In the genomic region with DNA sequence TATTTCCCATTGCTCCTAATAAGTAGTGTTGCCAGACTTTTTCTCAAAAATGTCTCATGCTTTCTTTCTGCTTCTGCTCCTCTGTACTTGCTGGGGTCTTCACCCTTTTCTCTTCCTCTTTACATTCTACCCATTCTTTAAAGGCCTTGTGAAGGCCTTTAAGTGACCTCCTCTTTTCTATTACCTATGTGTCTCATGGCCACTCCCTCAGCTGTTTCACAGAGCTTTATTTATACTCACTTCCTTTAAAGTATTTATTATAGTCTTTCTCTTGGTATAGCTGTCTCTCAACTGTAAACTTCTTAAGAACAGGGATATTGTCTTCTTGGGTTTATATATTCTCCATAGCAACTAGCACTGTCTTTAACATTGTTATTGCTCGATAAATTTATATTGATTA, we compare ENCODE assay signal across 8 cellular contexts. TPM values are rescaled to one million over a fixed set of nuclear protein-coding genes. Genes with fewer than 3 reads are reported as not detected.
A peak's percentile ranks its signal among the peaks of the same experiment; 100 is the strongest.
DNase-seq lines count a peak whose midpoint lies in the region; ATAC-seq and TF ChIP-seq lines count a peak whose summit lies in the region.

No MANE protein-coding gene starts in this region.

- intact Hi-C loops in esophagus squamous epithelium (cut with DNase I): no loop called here

- H3K27ac ChIP-seq in RWPE2 (ENCODE audit: poor library complexity, severe bottlenecking): peak overlapping the region; percentile 27
- H3K27ac ChIP-seq in esophagus squamous epithelium: peak overlapping the region in 3 of 4 donors; percentile 66 to 92 (median 87)

- ATAC-seq in RWPE2 (ENCODE audit: low read depth) (no peak), HG02840 (IDR thresholded peaks at IDR 0.05; ENCODE audit: low FRiP score, unreplicated experiment) (no peak)

- TF ChIP-seq CTCF in RWPE2 (IDR thresholded peaks at IDR 0.05; ENCODE audit: poor library complexity, severe bottlenecking) (no peak), esophagus squamous epithelium (IDR thresholded peaks at IDR 0.05) (no peak), retinal pigment epithelial cell (conservative IDR thresholded peaks at IDR 0.05; ENCODE audit: low read depth, low read length) (no peak)

- no peak for DNase-seq in H7
- DNase-seq in RWPE2 (ENCODE audit: low spot score): no peak
- no peak for DNase-seq in esophagus squamous epithelium (lab: John Stamatoyannopoulos, UW)
- no peak for DNase-seq in retinal pigment epithelial cell (ENCODE audit: low read depth)
- no peak for DNase-seq in NCI-H2227 (lab: John Stamatoyannopoulos, UW; ENCODE audit: unreplicated experiment)
- no peak for DNase-seq in NCI-H524 (lab: John Stamatoyannopoulos, UW)
- DNase-seq in HuH-7.5 (ENCODE audit: low spot score): no peak

- H3K9me3 ChIP-seq in RWPE2 (ENCODE audit: severe bottlenecking) (no peaks in the 10 kb centered on the region), esophagus squamous epithelium (no peaks in the 10 kb centered on the region)

- H3K36me3 ChIP-seq in H7 (replicated peaks; ENCODE audit: control insufficient read depth, insufficient read depth, low read length) (peaks cover 9% of the 10 kb centered on the region), RWPE2 (ENCODE audit: low read depth) (peaks cover 42% of the 10 kb centered on the region), esophagus squamous epithelium (peaks cover 0 to 39% (median 8%) of the 10 kb centered on the region in 3 donors)

- no peak for TF ChIP-seq POLR2A in esophagus squamous epithelium (IDR thresholded peaks at IDR 0.05)

- H3K4me1 ChIP-seq in RWPE2 (ENCODE audit: insufficient read depth, poor library complexity, severe bottlenecking): peaks cover 19% of the 10 kb centered on the region
- peaks cover 0 to 57% (median 11%) of the 10 kb centered on the region in 3 donors for H3K4me1 ChIP-seq in esophagus squamous epithelium

- peak overlapping the region; percentile 59 for H3K4me3 ChIP-seq in H7 (ENCODE audit: insufficient read depth, low read depth, low read length)
- peak overlapping the region; percentile 72 for H3K4me3 ChIP-seq in RWPE2 (ENCODE audit: severe bottlenecking)
- peak overlapping the region; percentile 49 to 75 (median 67) for H3K4me3 ChIP-seq in esophagus squamous epithelium
- peak overlapping the region; percentile 98 for H3K4me3 ChIP-seq in retinal pigment epithelial cell (ENCODE audit: low read length)

- no peaks in the 10 kb centered on the region for H3K27me3 ChIP-seq in H7 (ENCODE audit: control insufficient read depth, insufficient read depth, low read length)
- H3K27me3 ChIP-seq in RWPE2 (ENCODE audit: insufficient read depth, poor library complexity, severe bottlenecking): no peaks in the 10 kb centered on the region
- no peaks in the 10 kb centered on the region for H3K27me3 ChIP-seq in esophagus squamous epithelium

- WGBS in esophagus squamous epithelium, 2 donors: 4 to 25% methylated on average over 1 of the region's 1 CpG

RNA-seq across cellular contexts. Expression of gene GOLPH3L, which starts 0.8 kb away (rescaled TPM):
- total RNA-seq in H7 (2014; rRNA removed; shearing (Covaris generic)): 24.0 and 33.5 TPM in 2 replicates
- total RNA-seq in esophagus squamous epithelium: 10 to 100 TPM; 26.1 to 38.6 (median 31.8) TPM

RNA-seq across cellular contexts. Expression of gene HORMAD1, which starts 24.5 kb away (rescaled TPM):
- 0.59 TPM in 1 of 2 replicates, not detected in the other for total RNA-seq in H7 (2014; rRNA removed; shearing (Covaris generic))
- total RNA-seq in esophagus squamous epithelium: 10 to 100 TPM in 1 of 4 donors, 1 to 10 TPM in 2, not detected in 1; 4.1 to 10.1 (median 9.3) TPM
